27 cellular contexts compared by ENCODE assay signal in the genomic region with DNA sequence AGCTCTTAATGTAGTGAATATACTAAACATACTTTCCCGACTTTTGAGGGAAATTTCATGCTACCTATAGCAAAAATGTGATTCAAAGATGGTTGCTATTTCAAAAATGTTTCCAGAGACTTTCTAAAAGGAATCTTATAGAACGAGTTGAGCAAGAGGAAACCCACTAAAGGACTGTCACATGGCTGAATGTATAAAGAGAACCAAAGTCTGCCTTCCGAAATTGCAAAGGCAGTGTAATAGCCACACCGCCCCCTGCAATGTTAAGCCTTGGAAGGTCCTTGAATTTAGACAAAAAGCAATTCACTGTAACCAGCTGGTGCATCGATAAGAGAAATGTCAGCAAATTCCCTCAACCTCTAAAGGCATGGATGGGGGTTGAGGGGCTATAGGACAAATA.
"Had no signal": no experiment of that assay in that cellular context is flagged by ENCODE, and none has a peak within 500 bp of the region (broad histone marks: within the 10 kb centered on the region; RNA-seq: fewer than 3 reads in every experiment).

No MANE protein-coding gene starts in this region.

- H3K4me1 ChIP-seq: colonic mucosa, esophagus muscularis mucosa, foreskin keratinocyte, heart right ventricle, lower lobe of right lung, parathyroid adenoma, suprapubic skin, transverse colon, vagina had no signal

- FAIRE-seq: keratinocyte had no signal

- H3K4me2 ChIP-seq: smooth muscle cell had no signal

- ATAC-seq: foreskin keratinocyte; heart right ventricle; left ventricle myocardium superior; lower lobe of right lung; natural killer cell; sciatic nerve; stimulated activated naive CD8-positive, alpha-beta T cell treated with anti-CD3 and anti-CD28 coated beads, Interleukin-15, amount 100 ng/mL, for 72 hours had no signal

- H2AFZ ChIP-seq: parathyroid adenoma had no signal

- H3K27me3 Mint-ChIP-seq: dendritic cell treated with granulocyte-macrophage colony-stimulating factor and Interleukin-4, amounts not matched to agents 40 ng/mL and 50 ng/mL, for 4 days; progenitor cell of endocrine pancreas; stimulated activated naive CD8-positive, alpha-beta T cell treated with anti-CD3 and anti-CD28 coated beads, Interleukin-15, amount 100 ng/mL, for 72 hours had no signal

- H3K36me3 Mint-ChIP-seq: immature natural killer cell, natural killer cell had no signal

- H3K27me3 ChIP-seq: colonic mucosa, esophagus muscularis mucosa, foreskin keratinocyte, heart right ventricle, suprapubic skin, transverse colon, vagina had no signal

- H3K27ac ChIP-seq: colonic mucosa, esophagus muscularis mucosa, foreskin keratinocyte, heart right ventricle, lower lobe of right lung, parathyroid adenoma, suprapubic skin, transverse colon, vagina had no signal

- H3K79me2 ChIP-seq: parathyroid adenoma had no signal

- H3K4me3 Mint-ChIP-seq: dendritic cell treated with granulocyte-macrophage colony-stimulating factor and Interleukin-4, amounts not matched to agents 40 ng/mL and 50 ng/mL, for 4 days; endodermal cell; immature natural killer cell; natural killer cell; stimulated activated naive CD8-positive, alpha-beta T cell treated with anti-CD3 and anti-CD28 coated beads, Interleukin-15, amount 100 ng/mL, for 72 hours had no signal

- DNase-seq: colonic mucosa; effector CD8-positive, alpha-beta T cell; endodermal cell; foreskin keratinocyte; glutamatergic neuron; heart right ventricle; hippocampal formation; immature natural killer cell; left ventricle myocardium superior; lower lobe of right lung; natural killer cell; stimulated activated CD4-positive, alpha-beta T cell treated with anti-CD3 and anti-CD28 coated beads, Interleukin-12 subunit alpha, Interleukin-12 subunit beta, amount 100 ng/mL, for 4 hours; stimulated activated CD4-positive, alpha-beta T cell treated with anti-CD3 and anti-CD28 coated beads, Interleukin-1b, Interleukin-23, amount 100 ng/mL, for 48 hours; stimulated activated CD4-positive, alpha-beta T cell treated with anti-CD3 and anti-CD28 coated beads, Interleukin-4, amount 100 ng/mL, for 1 hour; stimulated activated CD8-positive, alpha-beta memory T cell treated with anti-CD3 and anti-CD28 coated beads, Interleukin-4, amount 100 ng/mL, for 48 hours; stimulated activated naive CD4-positive, alpha-beta T cell; stimulated activated naive CD8-positive, alpha-beta T cell treated with anti-CD3 and anti-CD28 coated beads, Interleukin-15, amount 100 ng/mL, for 72 hours; transverse colon had no signal

- H3K27ac Mint-ChIP-seq: dendritic cell treated with granulocyte-macrophage colony-stimulating factor and Interleukin-4, amounts not matched to agents 40 ng/mL and 50 ng/mL, for 4 days; endodermal cell; immature natural killer cell; natural killer cell; progenitor cell of endocrine pancreas; stimulated activated naive CD8-positive, alpha-beta T cell treated with anti-CD3 and anti-CD28 coated beads, Interleukin-15, amount 100 ng/mL, for 72 hours had no signal

- H3K9ac ChIP-seq: parathyroid adenoma had no signal

- H3K4me1 Mint-ChIP-seq: endodermal cell; immature natural killer cell; natural killer cell; stimulated activated naive CD8-positive, alpha-beta T cell treated with anti-CD3 and anti-CD28 coated beads, Interleukin-15, amount 100 ng/mL, for 72 hours had no signal

- H3K9me3 Mint-ChIP-seq: dendritic cell treated with granulocyte-macrophage colony-stimulating factor and Interleukin-4, amounts not matched to agents 40 ng/mL and 50 ng/mL, for 4 days; endodermal cell; stimulated activated naive CD8-positive, alpha-beta T cell treated with anti-CD3 and anti-CD28 coated beads, Interleukin-15, amount 100 ng/mL, for 72 hours had no signal

- H3K9me3 ChIP-seq: colonic mucosa, esophagus muscularis mucosa, heart right ventricle, lower lobe of right lung, suprapubic skin, transverse colon, vagina had no signal

- H3K36me3 ChIP-seq: colonic mucosa, esophagus muscularis mucosa, heart right ventricle, lower lobe of right lung, suprapubic skin, transverse colon, vagina had no signal

- H3K4me3 ChIP-seq: colonic mucosa, esophagus muscularis mucosa, heart right ventricle, lower lobe of right lung, smooth muscle cell, suprapubic skin, transverse colon, vagina had no signal
